8 cellular contexts compared by ENCODE assay signal in genomic region chr2:127025357-127026062, GRCh38.
DNase-seq lines count a peak whose midpoint lies in the region; ATAC-seq lines count a peak whose summit lies in the region.

No MANE protein-coding gene starts in this region.

- H3K9me3 Mint-ChIP-seq in effector memory CD8-positive, alpha-beta T cell = no peaks in the 10 kb centered on the region

- peak overlapping the region; percentile 57 for H3K27ac ChIP-seq in mesodermal cell (ENCODE audit: low read depth, low read length, severe bottlenecking)

- peak; percentile 91 for ATAC-seq in GM18519 (IDR thresholded peaks at IDR 0.05; ENCODE audit: low FRiP score, unreplicated experiment)
- ATAC-seq in HG03045 (IDR thresholded peaks at IDR 0.05; ENCODE audit: unreplicated experiment) = peak; percentile 92
- ATAC-seq in effector memory CD8-positive, alpha-beta T cell (replicated peaks) = peak; percentile 98

- H3K4me1 ChIP-seq in mesodermal cell (ENCODE audit: control insufficient read depth, insufficient read depth, low read length, poor library complexity, severe bottlenecking) = peaks cover 3% of the 10 kb centered on the region

- H3K27ac Mint-ChIP-seq in effector memory CD8-positive, alpha-beta T cell = peak overlapping the region; percentile 34 to 38

- DNase-seq in A172 (ENCODE audit: low spot score) (peak; percentile 78), NCI-H510A (lab: John Stamatoyannopoulos, UW) (peak; percentile 80)
- DNase-seq in activated CD8-positive, alpha-beta memory T cell treated with anti-CD3 and anti-CD28 coated beads for 48 hours (ENCODE audit: low read depth in 2 of 3, low spot score in 2 of 3) = peak; percentile 37 to 56 (median 42)
- peak; percentile 69 to 75 (median 73) for DNase-seq in effector memory CD8-positive, alpha-beta T cell
- peak; percentile 27 for DNase-seq in stimulated activated CD8-positive, alpha-beta memory T cell treated with anti-CD3 and anti-CD28 coated beads, Interleukin-15, amount 100 ng/mL, for 1 hour (ENCODE audit: low read depth)

- H3K4me3 Mint-ChIP-seq in effector memory CD8-positive, alpha-beta T cell = peak overlapping the region; percentile 70 to 81

- no peaks in the 10 kb centered on the region for H3K9me3 ChIP-seq in mesodermal cell (ENCODE audit: control insufficient read depth, low read length)

- no peaks in the 10 kb centered on the region for H3K36me3 ChIP-seq in mesodermal cell (ENCODE audit: control insufficient read depth, insufficient read depth, low read length)

- H3K4me3 ChIP-seq in mesodermal cell (ENCODE audit: extremely low read depth, insufficient read depth, low read length, poor library complexity, severe bottlenecking) = peak overlapping the region; percentile 47

- 1% methylated on average over 32 to 34 of the region's 39 CpGs for WGBS in mesodermal cell (ENCODE audit: insufficient coverage in 2 of 2), 2 experiments

- no peaks in the 10 kb centered on the region for H3K36me3 Mint-ChIP-seq in effector memory CD8-positive, alpha-beta T cell (ENCODE audit: insufficient read depth)

- peaks cover 21 to 25% of the 10 kb centered on the region in 2 donors for H3K27me3 Mint-ChIP-seq in effector memory CD8-positive, alpha-beta T cell

- H3K4me1 Mint-ChIP-seq in effector memory CD8-positive, alpha-beta T cell (ENCODE audit: low read depth in 2 of 2) = peaks cover 8 to 12% of the 10 kb centered on the region in 2 donors

Comparison
In these comparisons a context has a peak if more than half of its experiments do, and no peak if none do; other contexts are left out.
1. Peak in every context shown above with its lines: DNase-seq, ATAC-seq, H3K4me3 ChIP-seq and H3K27ac ChIP-seq.
2. DNase-seq: peak in every context shown above with its lines; median percentile 80 in NCI-H510A; 78 in A172; 73 in effector memory CD8-positive, alpha-beta T cell; 42 in activated CD8-positive, alpha-beta memory T cell treated with anti-CD3 and anti-CD28 coated beads for 48 hours; 27 in stimulated activated CD8-positive, alpha-beta memory T cell treated with anti-CD3 and anti-CD28 coated beads, Interleukin-15, amount 100 ng/mL, for 1 hour.